ENCODE assay signal across 8 cellular contexts in the genomic region with DNA sequence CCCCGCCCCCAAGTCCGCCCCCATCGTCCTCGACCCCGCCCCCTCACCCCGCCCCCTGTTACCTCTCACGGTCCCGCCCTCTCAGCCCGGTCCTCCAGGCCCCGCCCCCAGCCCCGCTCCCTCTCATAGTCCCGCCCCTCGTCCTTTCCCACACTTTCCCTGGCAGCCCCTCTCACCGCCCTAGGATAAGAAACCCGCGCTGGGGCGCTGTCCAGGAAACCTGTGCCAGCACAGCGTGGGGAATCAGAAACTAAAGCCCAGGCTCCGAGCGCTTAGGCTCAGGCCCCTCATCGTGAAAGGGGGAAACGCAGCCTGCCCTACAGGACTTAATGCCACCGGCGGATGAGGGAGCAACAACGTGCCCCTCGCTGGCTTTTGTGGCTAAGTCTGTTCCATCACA. TPM values are rescaled to one million over a fixed set of nuclear protein-coding genes. Genes with fewer than 3 reads are reported as not detected.
DNase-seq lines count a peak whose midpoint lies in the region; ATAC-seq and TF ChIP-seq lines count a peak whose summit lies in the region.

No MANE protein-coding gene starts in this region.

- in situ Hi-C loops in gastrocnemius medialis (cut with MboI; ENCODE audit: low sequenced_read_pairs in 4 of 4) = no loop called here

- H3K4me1 ChIP-seq in cardiac muscle cell (ENCODE audit: low read depth) = no peaks in the 10 kb centered on the region
- peaks cover 0 to 6% of the 10 kb centered on the region in 2 donors for H3K4me1 ChIP-seq in gastrocnemius medialis

- H3K36me3 ChIP-seq in cardiac muscle cell (no peaks in the 10 kb centered on the region), gastrocnemius medialis (no peaks in the 10 kb centered on the region)

- TF ChIP-seq POLR2A in gastrocnemius medialis (IDR thresholded peaks at IDR 0.05) = no peak

- POLR2A ChIA-PET in activated CD4-positive, alpha-beta T cell treated with anti-CD3 and anti-CD28 coated beads for 36 hours (lab: Charles Lee) = no interaction called here

- CTCF ChIA-PET in activated CD4-positive, alpha-beta T cell treated with anti-CD3 and anti-CD28 coated beads for 36 hours (lab: Charles Lee) = no interaction called here

- peaks cover 2% of the 10 kb centered on the region for H3K4me1 Mint-ChIP-seq in activated CD4-positive, alpha-beta T cell treated with anti-CD3 and anti-CD28 coated beads for 36 hours
- peaks cover 5% of the 10 kb centered on the region for H3K4me1 Mint-ChIP-seq in activated T-cell treated with anti-CD3 and anti-CD28 coated beads, Interleukin-2, amount 50 U/mL, for 4 hours (ENCODE audit: low read depth)

- no peak overlapping the region for H3K27ac ChIP-seq in cardiac muscle cell
- H3K27ac ChIP-seq in gastrocnemius medialis = peak overlapping the region in 1 of 4 donors; percentile 36

- no peaks in the 10 kb centered on the region for H3K27me3 ChIP-seq in cardiac muscle cell
- peaks cover 0 to 2% (median 0%) of the 10 kb centered on the region in 3 donors for H3K27me3 ChIP-seq in gastrocnemius medialis

- intact Hi-C loops in activated CD4-positive, alpha-beta T cell treated with anti-CD3 and anti-CD28 coated beads for 36 hours (cut with DNase I, micrococcal nuclease) = no loop called here
- intact Hi-C loops in gastrocnemius medialis (cut with DNase I; ENCODE audit: low total_unique reads) = no loop called here

- H3K36me3 Mint-ChIP-seq in activated CD4-positive, alpha-beta T cell treated with anti-CD3 and anti-CD28 coated beads for 36 hours (ENCODE audit: low read depth) = no peaks in the 10 kb centered on the region
- H3K36me3 Mint-ChIP-seq in activated T-cell treated with anti-CD3 and anti-CD28 coated beads, Interleukin-2, amount 50 U/mL, for 4 hours (ENCODE audit: insufficient read depth) = no peaks in the 10 kb centered on the region

- H3K4me3 Mint-ChIP-seq in activated CD4-positive, alpha-beta T cell treated with anti-CD3 and anti-CD28 coated beads for 36 hours = no peak overlapping the region
- H3K4me3 Mint-ChIP-seq in activated T-cell treated with anti-CD3 and anti-CD28 coated beads, Interleukin-2, amount 50 U/mL, for 4 hours = peak overlapping the region; percentile 42

- no peak for TF ChIP-seq CTCF in cardiac muscle cell (IDR thresholded peaks at IDR 0.05; ENCODE audit: low read depth, low read length)
- no peak for TF ChIP-seq CTCF in gastrocnemius medialis (IDR thresholded peaks at IDR 0.05 in 4 of 5, conservative IDR thresholded peaks at IDR 0.05 in 1 of 5)

- peak; percentile 64 for DNase-seq in activated CD4-positive, alpha-beta T cell treated with anti-CD3 and anti-CD28 coated beads for 36 hours
- DNase-seq in activated CD4-positive, alpha-beta T cell treated with anti-CD3 and anti-CD28 coated beads, Interleukin-2, amount 50 U/mL, for 4 hours = no peak
- DNase-seq in activated T-cell treated with anti-CD3 and anti-CD28 coated beads, Interleukin-2, amount 50 U/mL, for 4 hours = no peak
- DNase-seq in cardiac muscle cell (ENCODE audit: low read depth in 1 of 2, low spot score in 1 of 2) (peak; percentile 76 to 87), gastrocnemius medialis (peak in 1 of 2 donors; percentile 46), NCI-H345 treated with DMSO at 0.1 percent for 48 hours (lab: John Stamatoyannopoulos, UW; ENCODE audit: unreplicated experiment) (no peak)

- ATAC-seq in activated CD4-positive, alpha-beta T cell treated with anti-CD3 and anti-CD28 coated beads for 36 hours = peak; percentile 72
- ATAC-seq in activated T-cell treated with anti-CD3 and anti-CD28 coated beads, Interleukin-2, amount 50 U/mL, for 4 hours = peak; percentile 38 to 57
- ATAC-seq in gastrocnemius medialis (peak in 1 of 2 donors; percentile 75), GM18861 (IDR thresholded peaks at IDR 0.05; ENCODE audit: unreplicated experiment) (no peak), GM19397 (IDR thresholded peaks at IDR 0.05; ENCODE audit: unreplicated experiment) (no peak)

- H3K27me3 Mint-ChIP-seq in activated CD4-positive, alpha-beta T cell treated with anti-CD3 and anti-CD28 coated beads for 36 hours = peaks cover 16% of the 10 kb centered on the region
- H3K27me3 Mint-ChIP-seq in activated T-cell treated with anti-CD3 and anti-CD28 coated beads, Interleukin-2, amount 50 U/mL, for 4 hours (ENCODE audit: low read depth) = peaks cover 46% of the 10 kb centered on the region

- H3K9me3 Mint-ChIP-seq in activated CD4-positive, alpha-beta T cell treated with anti-CD3 and anti-CD28 coated beads for 36 hours (ENCODE audit: low read depth) = no peaks in the 10 kb centered on the region
- H3K9me3 Mint-ChIP-seq in activated T-cell treated with anti-CD3 and anti-CD28 coated beads, Interleukin-2, amount 50 U/mL, for 4 hours = no peaks in the 10 kb centered on the region

- H3K9me3 ChIP-seq in cardiac muscle cell (ENCODE audit: low read depth) (no peaks in the 10 kb centered on the region), gastrocnemius medialis (no peaks in the 10 kb centered on the region)

- no peak overlapping the region for H3K27ac Mint-ChIP-seq in activated CD4-positive, alpha-beta T cell treated with anti-CD3 and anti-CD28 coated beads for 36 hours

- H3K4me3 ChIP-seq in cardiac muscle cell (no peak overlapping the region), gastrocnemius medialis (peak overlapping the region; percentile 38 to 52 (median 48))

RNA-seq across cellular contexts. Expression of gene TRPM1, which starts 20.9 kb away (rescaled TPM):
- total RNA-seq in activated CD4-positive, alpha-beta T cell treated with anti-CD3 and anti-CD28 coated beads for 36 hours = not detected
- total RNA-seq in activated T-cell treated with anti-CD3 and anti-CD28 coated beads, Interleukin-2, amount 50 U/mL, for 4 hours = not detected
- total RNA-seq in cardiac muscle cell (not detected in 2 replicates), gastrocnemius medialis (not detected)
- not detected in 2 replicates for polyA plus RNA-seq in cardiac muscle cell

Comparison
In these comparisons a context has a peak if more than half of its experiments do, and no peak if none do; other contexts are left out.
1. DNase-seq: peak in activated CD4-positive, alpha-beta T cell treated with anti-CD3 and anti-CD28 coated beads for 36 hours (single experiment) and cardiac muscle cell (2 of 2); none in activated CD4-positive, alpha-beta T cell treated with anti-CD3 and anti-CD28 coated beads, Interleukin-2, amount 50 U/mL, for 4 hours (0 of 2), activated T-cell treated with anti-CD3 and anti-CD28 coated beads, Interleukin-2, amount 50 U/mL, for 4 hours (single experiment) and NCI-H345 treated with DMSO at 0.1 percent for 48 hours (single experiment).
2. ATAC-seq: peak in activated CD4-positive, alpha-beta T cell treated with anti-CD3 and anti-CD28 coated beads for 36 hours (single experiment) and activated T-cell treated with anti-CD3 and anti-CD28 coated beads, Interleukin-2, amount 50 U/mL, for 4 hours (2 of 2); none in GM18861 (single experiment) and GM19397 (single experiment).